In the genomic region with DNA sequence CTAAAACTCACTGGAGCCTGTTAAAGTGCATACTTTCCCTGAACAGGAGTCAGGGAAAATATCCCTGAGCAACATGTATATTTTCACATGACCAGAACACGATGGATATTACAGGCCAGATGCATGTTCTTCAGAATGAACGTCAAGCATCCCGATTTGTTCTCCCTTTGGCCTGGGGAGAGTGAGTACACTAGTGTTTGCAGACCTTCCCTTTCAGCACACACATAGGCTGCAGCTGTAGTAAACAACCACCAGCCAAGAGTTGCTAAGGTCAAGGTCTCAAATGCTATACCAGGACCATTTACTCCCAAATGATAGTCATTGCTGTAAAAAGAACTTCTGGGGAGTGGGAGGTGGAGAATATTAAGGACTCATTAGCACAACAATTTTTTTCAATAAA, we compare ENCODE assay signal across 1 cellular context.
TF ChIP-seq lines count a peak whose summit lies in the region.

No MANE protein-coding gene starts in this region.

TF ChIP-seq in HepG2, 621 proteins besides CTCF, POLR2A, EP300 and RAD21 (continued from another document and continues in another):
- TF ChIP-seq, protein P1, sequence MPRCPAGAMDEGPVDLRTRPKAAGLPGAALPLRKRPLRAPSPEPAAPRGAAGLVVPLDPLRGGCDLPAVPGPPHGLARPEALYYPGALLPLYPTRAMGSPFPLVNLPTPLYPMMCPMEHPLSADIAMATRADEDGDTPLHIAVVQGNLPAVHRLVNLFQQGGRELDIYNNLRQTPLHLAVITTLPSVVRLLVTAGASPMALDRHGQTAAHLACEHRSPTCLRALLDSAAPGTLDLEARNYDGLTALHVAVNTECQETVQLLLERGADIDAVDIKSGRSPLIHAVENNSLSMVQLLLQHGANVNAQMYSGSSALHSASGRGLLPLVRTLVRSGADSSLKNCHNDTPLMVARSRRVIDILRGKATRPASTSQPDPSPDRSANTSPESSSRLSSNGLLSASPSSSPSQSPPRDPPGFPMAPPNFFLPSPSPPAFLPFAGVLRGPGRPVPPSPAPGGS (CRISPR knock-in tag; IDR thresholded peaks at IDR 0.05): no peak
- no peak for TF ChIP-seq ZNF446 (CRISPR knock-in tag; IDR thresholded peaks at IDR 0.05)
- TF ChIP-seq ZNF737 (CRISPR knock-in tag; IDR thresholded peaks at IDR 0.05; ENCODE audit: borderline replicate concordance): no peak
- no peak for TF ChIP-seq FOXM1 (CRISPR knock-in tag; IDR thresholded peaks at IDR 0.05)
- TF ChIP-seq SP2 (CRISPR knock-in tag; IDR thresholded peaks at IDR 0.05): no peak
- TF ChIP-seq HDAC2 (CRISPR knock-in tag; IDR thresholded peaks at IDR 0.05): peak; percentile 12; the same call in 1 of the 2 replicates
- TF ChIP-seq, protein P2, sequence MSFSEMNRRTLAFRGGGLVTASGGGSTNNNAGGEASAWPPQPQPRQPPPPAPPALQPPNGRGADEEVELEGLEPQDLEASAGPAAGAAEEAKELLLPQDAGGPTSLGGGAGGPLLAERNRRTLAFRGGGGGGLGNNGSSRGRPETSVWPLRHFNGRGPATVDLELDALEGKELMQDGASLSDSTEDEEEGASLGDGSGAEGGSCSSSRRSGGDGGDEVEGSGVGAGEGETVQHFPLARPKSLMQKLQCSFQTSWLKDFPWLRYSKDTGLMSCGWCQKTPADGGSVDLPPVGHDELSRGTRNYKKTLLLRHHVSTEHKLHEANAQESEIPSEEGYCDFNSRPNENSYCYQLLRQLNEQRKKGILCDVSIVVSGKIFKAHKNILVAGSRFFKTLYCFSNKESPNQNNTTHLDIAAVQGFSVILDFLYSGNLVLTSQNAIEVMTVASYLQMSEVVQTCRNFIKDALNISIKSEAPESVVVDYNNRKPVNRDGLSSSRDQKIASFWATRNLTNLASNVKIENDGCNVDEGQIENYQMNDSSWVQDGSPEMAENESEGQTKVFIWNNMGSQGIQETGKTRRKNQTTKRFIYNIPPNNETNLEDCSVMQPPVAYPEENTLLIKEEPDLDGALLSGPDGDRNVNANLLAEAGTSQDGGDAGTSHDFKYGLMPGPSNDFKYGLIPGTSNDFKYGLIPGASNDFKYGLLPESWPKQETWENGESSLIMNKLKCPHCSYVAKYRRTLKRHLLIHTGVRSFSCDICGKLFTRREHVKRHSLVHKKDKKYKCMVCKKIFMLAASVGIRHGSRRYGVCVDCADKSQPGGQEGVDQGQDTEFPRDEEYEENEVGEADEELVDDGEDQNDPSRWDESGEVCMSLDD (CRISPR knock-in tag; IDR thresholded peaks at IDR 0.05; ENCODE audit: borderline replicate concordance): no peak
- no peak for TF ChIP-seq KDM6A (CRISPR knock-in tag; IDR thresholded peaks at IDR 0.05; ENCODE audit: low read depth)
- TF ChIP-seq, protein P3, sequence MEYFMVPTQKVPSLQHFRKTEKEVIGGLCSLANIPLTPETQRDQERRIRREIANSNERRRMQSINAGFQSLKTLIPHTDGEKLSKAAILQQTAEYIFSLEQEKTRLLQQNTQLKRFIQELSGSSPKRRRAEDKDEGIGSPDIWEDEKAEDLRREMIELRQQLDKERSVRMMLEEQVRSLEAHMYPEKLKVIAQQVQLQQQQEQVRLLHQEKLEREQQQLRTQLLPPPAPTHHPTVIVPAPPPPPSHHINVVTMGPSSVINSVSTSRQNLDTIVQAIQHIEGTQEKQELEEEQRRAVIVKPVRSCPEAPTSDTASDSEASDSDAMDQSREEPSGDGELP (IDR thresholded peaks at IDR 0.05; ENCODE audit: borderline replicate concordance, low read depth): peak; percentile 92
- TF ChIP-seq, protein P4, sequence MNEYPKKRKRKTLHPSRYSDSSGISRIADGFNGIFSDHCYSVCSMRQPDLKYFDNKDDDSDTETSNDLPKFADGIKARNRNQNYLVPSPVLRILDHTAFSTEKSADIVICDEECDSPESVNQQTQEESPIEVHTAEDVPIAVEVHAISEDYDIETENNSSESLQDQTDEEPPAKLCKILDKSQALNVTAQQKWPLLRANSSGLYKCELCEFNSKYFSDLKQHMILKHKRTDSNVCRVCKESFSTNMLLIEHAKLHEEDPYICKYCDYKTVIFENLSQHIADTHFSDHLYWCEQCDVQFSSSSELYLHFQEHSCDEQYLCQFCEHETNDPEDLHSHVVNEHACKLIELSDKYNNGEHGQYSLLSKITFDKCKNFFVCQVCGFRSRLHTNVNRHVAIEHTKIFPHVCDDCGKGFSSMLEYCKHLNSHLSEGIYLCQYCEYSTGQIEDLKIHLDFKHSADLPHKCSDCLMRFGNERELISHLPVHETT (CRISPR knock-in tag; conservative IDR thresholded peaks at IDR 0.05): no peak
- no peak for TF ChIP-seq SOX6 (IDR thresholded peaks at IDR 0.05)
- peak; percentile 60; the same call in 1 of the 2 replicates for TF ChIP-seq SOX6 (CRISPR knock-in tag; IDR thresholded peaks at IDR 0.05)
- no peak for TF ChIP-seq ZNF678 (CRISPR knock-in tag; IDR thresholded peaks at IDR 0.05)
- TF ChIP-seq, protein P5, sequence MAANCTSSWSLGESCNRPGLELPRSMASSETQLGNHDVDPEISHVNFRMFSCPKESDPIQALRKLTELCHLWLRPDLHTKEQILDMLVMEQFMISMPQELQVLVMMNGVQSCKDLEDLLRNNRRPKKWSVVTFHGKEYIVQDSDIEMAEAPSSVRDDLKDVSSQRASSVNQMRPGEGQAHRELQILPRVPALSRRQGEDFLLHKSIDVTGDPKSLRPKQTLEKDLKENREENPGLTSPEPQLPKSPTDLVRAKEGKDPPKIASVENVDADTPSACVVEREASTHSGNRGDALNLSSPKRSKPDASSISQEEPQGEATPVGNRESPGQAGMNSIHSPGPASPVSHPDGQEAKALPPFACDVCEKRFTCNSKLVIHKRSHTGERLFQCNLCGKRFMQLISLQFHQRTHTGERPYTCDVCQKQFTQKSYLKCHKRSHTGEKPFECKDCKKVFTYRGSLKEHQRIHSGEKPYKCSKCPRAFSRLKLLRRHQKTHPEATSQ (CRISPR knock-in tag; IDR thresholded peaks at IDR 0.05; ENCODE audit: borderline replicate concordance): no peak
- TF ChIP-seq, protein P6, sequence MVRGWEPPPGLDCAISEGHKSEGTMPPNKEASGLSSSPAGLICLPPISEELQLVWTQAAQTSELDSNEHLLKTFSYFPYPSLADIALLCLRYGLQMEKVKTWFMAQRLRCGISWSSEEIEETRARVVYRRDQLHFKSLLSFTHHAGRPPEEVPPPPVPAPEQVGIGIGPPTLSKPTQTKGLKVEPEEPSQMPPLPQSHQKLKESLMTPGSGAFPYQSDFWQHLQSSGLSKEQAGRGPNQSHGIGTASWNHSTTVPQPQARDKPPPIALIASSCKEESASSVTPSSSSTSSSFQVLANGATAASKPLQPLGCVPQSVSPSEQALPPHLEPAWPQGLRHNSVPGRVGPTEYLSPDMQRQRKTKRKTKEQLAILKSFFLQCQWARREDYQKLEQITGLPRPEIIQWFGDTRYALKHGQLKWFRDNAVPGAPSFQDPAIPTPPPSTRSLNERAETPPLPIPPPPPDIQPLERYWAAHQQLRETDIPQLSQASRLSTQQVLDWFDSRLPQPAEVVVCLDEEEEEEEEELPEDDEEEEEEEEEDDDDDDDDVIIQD (CRISPR knock-in tag; IDR thresholded peaks at IDR 0.05; ENCODE audit: low read depth): peak; percentile 49; the same call in 1 of the 2 replicates
- TF ChIP-seq CBX5 (CRISPR knock-in tag; IDR thresholded peaks at IDR 0.05; ENCODE audit: borderline replicate concordance): no peak
- TF ChIP-seq CENPT (CRISPR knock-in tag; IDR thresholded peaks at IDR 0.05; ENCODE audit: low read depth): no peak
- TF ChIP-seq MTA3 (CRISPR knock-in tag; IDR thresholded peaks at IDR 0.05): no peak
- no peak for TF ChIP-seq ZNF619 (CRISPR knock-in tag; IDR thresholded peaks at IDR 0.05)
- TF ChIP-seq ZNF101 (CRISPR knock-in tag; IDR thresholded peaks at IDR 0.05; ENCODE audit: borderline replicate concordance, low read depth): no peak
- no peak for TF ChIP-seq NFKB2 (CRISPR knock-in tag; IDR thresholded peaks at IDR 0.05; ENCODE audit: borderline replicate concordance)
- TF ChIP-seq KLF12 (CRISPR knock-in tag; IDR thresholded peaks at IDR 0.05; ENCODE audit: borderline replicate concordance): no peak
- TF ChIP-seq ZNF589 (CRISPR knock-in tag; conservative IDR thresholded peaks at IDR 0.05): no peak
- TF ChIP-seq SRSF1 (optimal IDR thresholded peaks at IDR 0.05; ENCODE audit: low read depth, low read length): no peak
- TF ChIP-seq RARA (CRISPR knock-in tag; IDR thresholded peaks at IDR 0.05): peak; percentile 87
- TF ChIP-seq, protein P7, sequence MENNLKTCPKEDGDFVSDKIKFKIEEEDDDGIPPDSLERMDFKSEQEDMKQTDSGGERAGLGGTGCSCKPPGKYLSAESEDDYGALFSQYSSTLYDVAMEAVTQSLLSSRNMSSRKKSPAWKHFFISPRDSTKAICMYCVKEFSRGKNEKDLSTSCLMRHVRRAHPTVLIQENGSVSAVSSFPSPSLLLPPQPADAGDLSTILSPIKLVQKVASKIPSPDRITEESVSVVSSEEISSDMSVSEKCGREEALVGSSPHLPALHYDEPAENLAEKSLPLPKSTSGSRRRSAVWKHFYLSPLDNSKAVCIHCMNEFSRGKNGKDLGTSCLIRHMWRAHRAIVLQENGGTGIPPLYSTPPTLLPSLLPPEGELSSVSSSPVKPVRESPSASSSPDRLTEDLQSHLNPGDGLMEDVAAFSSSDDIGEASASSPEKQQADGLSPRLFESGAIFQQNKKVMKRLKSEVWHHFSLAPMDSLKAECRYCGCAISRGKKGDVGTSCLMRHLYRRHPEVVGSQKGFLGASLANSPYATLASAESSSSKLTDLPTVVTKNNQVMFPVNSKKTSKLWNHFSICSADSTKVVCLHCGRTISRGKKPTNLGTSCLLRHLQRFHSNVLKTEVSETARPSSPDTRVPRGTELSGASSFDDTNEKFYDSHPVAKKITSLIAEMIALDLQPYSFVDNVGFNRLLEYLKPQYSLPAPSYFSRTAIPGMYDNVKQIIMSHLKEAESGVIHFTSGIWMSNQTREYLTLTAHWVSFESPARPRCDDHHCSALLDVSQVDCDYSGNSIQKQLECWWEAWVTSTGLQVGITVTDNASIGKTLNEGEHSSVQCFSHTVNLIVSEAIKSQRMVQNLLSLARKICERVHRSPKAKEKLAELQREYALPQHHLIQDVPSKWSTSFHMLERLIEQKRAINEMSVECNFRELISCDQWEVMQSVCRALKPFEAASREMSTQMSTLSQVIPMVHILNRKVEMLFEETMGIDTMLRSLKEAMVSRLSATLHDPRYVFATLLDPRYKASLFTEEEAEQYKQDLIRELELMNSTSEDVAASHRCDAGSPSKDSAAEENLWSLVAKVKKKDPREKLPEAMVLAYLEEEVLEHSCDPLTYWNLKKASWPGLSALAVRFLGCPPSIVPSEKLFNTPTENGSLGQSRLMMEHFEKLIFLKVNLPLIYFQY (CRISPR knock-in tag; IDR thresholded peaks at IDR 0.05; ENCODE audit: borderline replicate concordance): no peak
- TF ChIP-seq, protein P8, sequence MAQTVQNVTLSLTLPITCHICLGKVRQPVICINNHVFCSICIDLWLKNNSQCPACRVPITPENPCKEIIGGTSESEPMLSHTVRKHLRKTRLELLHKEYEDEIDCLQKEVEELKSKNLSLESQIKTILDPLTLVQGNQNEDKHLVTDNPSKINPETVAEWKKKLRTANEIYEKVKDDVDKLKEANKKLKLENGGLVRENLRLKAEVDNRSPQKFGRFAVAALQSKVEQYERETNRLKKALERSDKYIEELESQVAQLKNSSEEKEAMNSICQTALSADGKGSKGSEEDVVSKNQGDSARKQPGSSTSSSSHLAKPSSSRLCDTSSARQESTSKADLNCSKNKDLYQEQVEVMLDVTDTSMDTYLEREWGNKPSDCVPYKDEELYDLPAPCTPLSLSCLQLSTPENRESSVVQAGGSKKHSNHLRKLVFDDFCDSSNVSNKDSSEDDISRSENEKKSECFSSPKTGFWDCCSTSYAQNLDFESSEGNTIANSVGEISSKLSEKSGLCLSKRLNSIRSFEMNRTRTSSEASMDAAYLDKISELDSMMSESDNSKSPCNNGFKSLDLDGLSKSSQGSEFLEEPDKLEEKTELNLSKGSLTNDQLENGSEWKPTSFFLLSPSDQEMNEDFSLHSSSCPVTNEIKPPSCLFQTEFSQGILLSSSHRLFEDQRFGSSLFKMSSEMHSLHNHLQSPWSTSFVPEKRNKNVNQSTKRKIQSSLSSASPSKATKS (CRISPR knock-in tag; IDR thresholded peaks at IDR 0.05): no peak
- no peak for TF ChIP-seq ERF (CRISPR knock-in tag; IDR thresholded peaks at IDR 0.05)
- no peak for TF ChIP-seq ZKSCAN8 (CRISPR knock-in tag; IDR thresholded peaks at IDR 0.05; ENCODE audit: borderline replicate concordance)
- no peak for TF ChIP-seq ZNF839 (CRISPR knock-in tag; IDR thresholded peaks at IDR 0.05; ENCODE audit: borderline replicate concordance)
- TF ChIP-seq, protein P9, sequence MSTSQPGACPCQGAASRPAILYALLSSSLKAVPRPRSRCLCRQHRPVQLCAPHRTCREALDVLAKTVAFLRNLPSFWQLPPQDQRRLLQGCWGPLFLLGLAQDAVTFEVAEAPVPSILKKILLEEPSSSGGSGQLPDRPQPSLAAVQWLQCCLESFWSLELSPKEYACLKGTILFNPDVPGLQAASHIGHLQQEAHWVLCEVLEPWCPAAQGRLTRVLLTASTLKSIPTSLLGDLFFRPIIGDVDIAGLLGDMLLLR (CRISPR knock-in tag; IDR thresholded peaks at IDR 0.05): no peak
- TF ChIP-seq KMT2B (CRISPR knock-in tag; IDR thresholded peaks at IDR 0.05): no peak
- TF ChIP-seq MXI1 (IDR thresholded peaks at IDR 0.05; ENCODE audit: borderline replicate concordance, low read depth, low read length): no peak
- no peak; the same call in 1 of the 2 replicates for TF ChIP-seq RXRA (CRISPR knock-in tag; IDR thresholded peaks at IDR 0.05)
- TF ChIP-seq PHF21A (CRISPR knock-in tag; IDR thresholded peaks at IDR 0.05): 0 out of 2 replicates have a peak, but pooled peaks have one; percentile 29
- TF ChIP-seq CENPX (CRISPR knock-in tag; IDR thresholded peaks at IDR 0.05): no peak
- TF ChIP-seq NAIF1 (CRISPR knock-in tag; IDR thresholded peaks at IDR 0.05; ENCODE audit: borderline replicate concordance): no peak
- TF ChIP-seq ZIK1 (CRISPR knock-in tag; IDR thresholded peaks at IDR 0.05; ENCODE audit: borderline replicate concordance, low read depth): no peak
- TF ChIP-seq NR2F1 (CRISPR knock-in tag; IDR thresholded peaks at IDR 0.05): peak; percentile 85 to 92
- TF ChIP-seq ZNF264 (CRISPR knock-in tag; IDR thresholded peaks at IDR 0.05): no peak
- no peak for TF ChIP-seq PAX8 (CRISPR knock-in tag; IDR thresholded peaks at IDR 0.05; ENCODE audit: borderline replicate concordance)
- peak; percentile 91 for TF ChIP-seq NR2F6 (IDR thresholded peaks at IDR 0.05)
- peak; percentile 94 for TF ChIP-seq NR2F6 (CRISPR knock-in tag; IDR thresholded peaks at IDR 0.05)
- TF ChIP-seq KMT2A (CRISPR knock-in tag; IDR thresholded peaks at IDR 0.05): no peak
- TF ChIP-seq HNRNPL (IDR thresholded peaks at IDR 0.05; ENCODE audit: low read depth, low read length): no peak
- TF ChIP-seq, protein P10, sequence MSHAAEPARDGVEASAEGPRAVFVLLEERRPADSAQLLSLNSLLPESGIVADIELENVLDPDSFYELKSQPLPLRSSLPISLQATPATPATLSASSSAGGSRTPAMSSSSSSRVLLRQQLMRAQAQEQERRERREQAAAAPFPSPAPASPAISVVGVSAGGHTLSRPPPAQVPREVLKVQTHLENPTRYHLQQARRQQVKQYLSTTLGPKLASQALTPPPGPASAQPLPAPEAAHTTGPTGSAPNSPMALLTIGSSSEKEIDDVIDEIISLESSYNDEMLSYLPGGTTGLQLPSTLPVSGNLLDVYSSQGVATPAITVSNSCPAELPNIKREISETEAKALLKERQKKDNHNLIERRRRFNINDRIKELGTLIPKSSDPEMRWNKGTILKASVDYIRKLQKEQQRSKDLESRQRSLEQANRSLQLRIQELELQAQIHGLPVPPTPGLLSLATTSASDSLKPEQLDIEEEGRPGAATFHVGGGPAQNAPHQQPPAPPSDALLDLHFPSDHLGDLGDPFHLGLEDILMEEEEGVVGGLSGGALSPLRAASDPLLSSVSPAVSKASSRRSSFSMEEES (CRISPR knock-in tag; IDR thresholded peaks at IDR 0.05): no peak
- no peak for TF ChIP-seq ZNF747 (CRISPR knock-in tag; IDR thresholded peaks at IDR 0.05; ENCODE audit: borderline replicate concordance)
- peak; percentile 33; the same call in 1 of the 2 replicates for TF ChIP-seq NCOA2 (CRISPR knock-in tag; IDR thresholded peaks at IDR 0.05)
- peak; percentile 71 for TF ChIP-seq GATAD2A (CRISPR knock-in tag; IDR thresholded peaks at IDR 0.05)
- no peak for TF ChIP-seq ZNF766 (CRISPR knock-in tag; IDR thresholded peaks at IDR 0.05; ENCODE audit: borderline replicate concordance)
